ENCODE assay signal across 26 cellular contexts in the genomic region with DNA sequence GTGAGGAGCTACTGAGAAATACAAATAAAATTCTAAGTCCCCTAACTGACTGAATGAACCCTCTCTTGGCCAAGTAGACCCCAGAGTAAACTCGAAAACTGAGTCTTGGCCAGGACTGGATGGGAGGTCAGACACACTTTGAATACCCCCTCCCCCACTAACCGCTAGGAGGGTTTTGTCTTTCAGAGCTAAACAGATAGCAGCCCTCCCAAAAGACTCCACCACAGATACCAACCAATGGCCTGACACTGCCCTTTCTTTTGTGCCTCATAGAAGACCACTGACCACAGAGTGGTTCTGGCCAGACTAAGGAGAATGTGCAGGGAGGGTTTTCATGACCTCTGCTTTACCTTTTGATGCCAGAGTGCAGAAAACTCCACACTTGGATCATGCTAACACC. TPM values are rescaled to one million over a fixed set of nuclear protein-coding genes. Genes with fewer than 3 reads are reported as not detected.
"Had no signal": no experiment of that assay in that cellular context is flagged by ENCODE, and none has a peak within 500 bp of the region (broad histone marks: within the 10 kb centered on the region; RNA-seq: fewer than 3 reads in every experiment).

No MANE protein-coding gene starts in this region.

- H3K4me3 ChIP-seq: adrenal gland, colonic mucosa, SK-N-MC had no signal

- H3K36me3 Mint-ChIP-seq: activated naive CD8-positive, alpha-beta T cell treated with anti-CD3 and anti-CD28 coated beads, Interleukin-2, amount 10 ng/mL, durations not matched to agents 7 days and 5 days; T-cell had no signal

- H3K9me3 ChIP-seq: adrenal gland, colonic mucosa had no signal

- H3K4me1 ChIP-seq: adrenal gland, colonic mucosa had no signal

- H3K27ac ChIP-seq: adrenal gland, colonic mucosa, SK-N-MC, WERI-Rb-1 had no signal

- H3K27ac Mint-ChIP-seq: activated CD8-positive, alpha-beta T cell treated with anti-CD3 and anti-CD28 coated beads, Interleukin-2, amount 10 ng/mL, durations not matched to agents 7 days and 5 days; activated naive CD8-positive, alpha-beta T cell treated with anti-CD3 and anti-CD28 coated beads, Interleukin-2, amount 10 ng/mL, durations not matched to agents 7 days and 5 days; T-cell had no signal

- DNase-seq: activated CD4-positive, alpha-beta T cell treated with anti-CD3 and anti-CD28 coated beads for 4 hours; activated CD8-positive, alpha-beta memory T cell treated with anti-CD3 and anti-CD28 coated beads, Interleukin-2, amount 50 U/mL, for 48 hours; activated CD8-positive, alpha-beta T cell treated with anti-CD3 and anti-CD28 coated beads, Interleukin-2, amount 10 ng/mL, durations not matched to agents 7 days and 5 days; activated naive CD4-positive, alpha-beta T cell treated with anti-CD3 and anti-CD28 coated beads, Interleukin-2, amount 50 U/mL, for 16 hours; activated naive CD8-positive, alpha-beta T cell treated with anti-CD3 and anti-CD28 coated beads, Interleukin-2, amount 10 ng/mL, durations not matched to agents 7 days and 5 days; activated T-cell treated with anti-CD3 and anti-CD28 coated beads, Interleukin-2, amount 50 U/mL, for 1 hour; adrenal gland; anterior cingulate cortex; caudate nucleus; colonic mucosa; NCI-H1105 treated with DMSO at 0.1 percent for 48 hours; NCI-H1436 treated with DMSO at 0.1 percent for 48 hours; NCI-H187; NCI-H2081; NCI-H510A treated with DMSO at 0.1 percent for 48 hours; NCI-H69; RPMI8226; T-cell; T-helper 2 cell; T1000; WERI-Rb-1 had no signal

- ATAC-seq: activated CD4-positive, CD25-positive, alpha-beta regulatory T cell treated with anti-CD3 and anti-CD28 coated beads, Interleukin-2, amount 50 U/mL, for 24 hours; activated CD8-positive, alpha-beta T cell treated with anti-CD3 and anti-CD28 coated beads, Interleukin-2, amount 10 ng/mL, durations not matched to agents 7 days and 5 days; Panc1; Right ventricle myocardium inferior; T-cell had no signal

- H3K4me3 Mint-ChIP-seq: activated CD8-positive, alpha-beta T cell treated with anti-CD3 and anti-CD28 coated beads, Interleukin-2, amount 10 ng/mL, durations not matched to agents 7 days and 5 days; activated naive CD8-positive, alpha-beta T cell treated with anti-CD3 and anti-CD28 coated beads, Interleukin-2, amount 10 ng/mL, durations not matched to agents 7 days and 5 days; T-cell had no signal

- H3K4me1 Mint-ChIP-seq: activated naive CD8-positive, alpha-beta T cell treated with anti-CD3 and anti-CD28 coated beads, Interleukin-2, amount 10 ng/mL, durations not matched to agents 7 days and 5 days; T-cell had no signal

- H3K9me3 Mint-ChIP-seq: activated naive CD8-positive, alpha-beta T cell treated with anti-CD3 and anti-CD28 coated beads, Interleukin-2, amount 10 ng/mL, durations not matched to agents 7 days and 5 days; T-cell had no signal

- H3K36me3 ChIP-seq: adrenal gland, colonic mucosa, WERI-Rb-1 had no signal

- H3K27me3 ChIP-seq: adrenal gland, colonic mucosa had no signal

RNA-seq across cellular contexts. Expression of a gene that starts 42.1 kb away (rescaled TPM):
- total RNA-seq: activated CD8-positive, alpha-beta T cell treated with anti-CD3 and anti-CD28 coated beads, Interleukin-2, amount 10 ng/mL, durations not matched to agents 7 days and 5 days; activated naive CD8-positive, alpha-beta T cell treated with anti-CD3 and anti-CD28 coated beads, Interleukin-2, amount 10 ng/mL, durations not matched to agents 7 days and 5 days; adrenal gland; cerebellum; colonic mucosa; Right ventricle myocardium inferior; T-cell had no signal
- polyA plus RNA-seq: adrenal gland had no signal
